18 cellular contexts compared by ENCODE assay signal in the genomic region with DNA sequence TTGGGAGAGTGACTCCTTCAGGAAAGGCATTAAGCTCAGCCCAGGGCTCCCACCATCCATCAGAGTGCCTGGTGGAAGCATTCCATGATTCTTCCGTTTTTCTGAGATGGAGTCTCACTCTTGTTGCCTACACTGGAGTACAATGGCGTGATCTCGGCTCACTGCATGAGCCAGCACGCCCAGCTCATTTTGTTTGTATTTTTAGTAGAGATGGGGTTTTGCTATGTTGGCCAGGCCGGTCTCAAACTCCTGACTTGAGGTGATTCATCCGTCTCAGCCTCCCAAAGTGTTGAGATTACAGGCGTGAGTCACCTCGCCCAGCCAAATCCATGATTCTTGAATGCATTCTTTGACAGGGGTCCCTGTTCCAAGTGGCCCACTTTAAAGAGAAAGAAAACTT. TPM values are rescaled to one million over a fixed set of nuclear protein-coding genes. Genes with fewer than 3 reads are reported as not detected.
DNase-seq lines count a peak whose midpoint lies in the region; ATAC-seq and TF ChIP-seq lines count a peak whose summit lies in the region.
"Had no signal": no experiment of that assay in that cellular context is flagged by ENCODE, and none has a peak within 500 bp of the region (broad histone marks: within the 10 kb centered on the region; RNA-seq: fewer than 3 reads in every experiment).

No MANE protein-coding gene starts in this region.

- peak overlapping the region; percentile 39 for H3K27ac ChIP-seq in epithelial cell of prostate
- H3K27ac ChIP-seq in upper lobe of right lung = no peak overlapping the region
- H3K27ac ChIP-seq: cardiac muscle cell had no signal

- H3K4me1 ChIP-seq in neuron (ENCODE audit: insufficient read depth, low read length) (peaks cover 19% of the 10 kb centered on the region), upper lobe of right lung (no peaks in the 10 kb centered on the region)

- H3K27me3 ChIP-seq in neuron (ENCODE audit: insufficient read depth, low read length) (no peaks in the 10 kb centered on the region), upper lobe of right lung (no peaks in the 10 kb centered on the region)
- H3K27me3 ChIP-seq: cardiac muscle cell had no signal

- ATAC-seq in GM18519 (IDR thresholded peaks at IDR 0.05; ENCODE audit: low FRiP score, unreplicated experiment) (no peak), upper lobe of right lung (no peak)
- ATAC-seq: activated CD8-positive, alpha-beta memory T cell treated with anti-CD3 and anti-CD28 coated beads, Interleukin-2, amount 10 ng/mL, durations not matched to agents 7 days and 5 days; stimulated activated naive CD8-positive, alpha-beta T cell treated with anti-CD3 and anti-CD28 coated beads, Interleukin-15, Interleukin-2, amounts not matched to agents 100 U/mL and 50 U/mL, for 24 hours had no signal

- intact Hi-C loops in upper lobe of right lung (cut with DNase I) = no loop called here

- DNase-seq in ELR (ENCODE audit: low read depth) = peak; percentile 88
- peak; percentile 48 for DNase-seq in T1000 (lab: John Stamatoyannopoulos, UW)
- DNase-seq in epithelial cell of prostate (ENCODE audit: low read depth, low spot score) = peak; percentile 8
- DNase-seq in upper lobe of right lung = no peak
- DNase-seq in NK-92 (lab: John Stamatoyannopoulos, UW; ENCODE audit: unreplicated experiment) = no peak
- no peak for DNase-seq in SIG-M5 treated with dmso at 0.1 percent for 504 hours (lab: John Stamatoyannopoulos, UW; ENCODE audit: unreplicated experiment)
- DNase-seq: activated CD4-positive, alpha-beta T cell treated with anti-CD3 and anti-CD28 coated beads for 1 hour; activated CD8-positive, alpha-beta memory T cell treated with anti-CD3 and anti-CD28 coated beads, Interleukin-2, amount 10 ng/mL, durations not matched to agents 7 days and 5 days; activated gamma-delta T cell treated with Interleukin-2 at 50 U/mL for 16 hours; effector CD8-positive, alpha-beta T cell; GF-D8; NK-92 treated with Interleukin-12 subunit alpha and Interleukin-12 subunit beta, amount 100 ng/mL, for 24 hours; occipital lobe; SHP77 treated with DMSO at 0.1 percent for 48 hours; stimulated activated naive CD8-positive, alpha-beta T cell treated with anti-CD3 and anti-CD28 coated beads, Interleukin-15, Interleukin-2, amounts not matched to agents 100 U/mL and 50 U/mL, for 24 hours had no signal

- H3K9me3 ChIP-seq in neuron (ENCODE audit: low read length) (no peaks in the 10 kb centered on the region), upper lobe of right lung (no peaks in the 10 kb centered on the region)

- H3K36me3 ChIP-seq in neuron (ENCODE audit: insufficient read depth, low read length) = no peaks in the 10 kb centered on the region
- peaks cover 3% of the 10 kb centered on the region for H3K36me3 ChIP-seq in upper lobe of right lung
- H3K36me3 ChIP-seq: cardiac muscle cell had no signal

- H3K4me3 ChIP-seq in neuron (ENCODE audit: low read length) = no peak overlapping the region
- H3K4me3 ChIP-seq in upper lobe of right lung = no peak overlapping the region
- H3K4me3 ChIP-seq: cardiac muscle cell had no signal

- peak overlapping the region; percentile 9 for H2AFZ ChIP-seq in neuron (ENCODE audit: low read depth, low read length)

- no peak for TF ChIP-seq CTCF in upper lobe of right lung (IDR thresholded peaks at IDR 0.05)

RNA-seq across cellular contexts. Expression of gene MIS12, which starts 23.1 kb away (rescaled TPM):
- total RNA-seq in upper lobe of right lung = 17.0 TPM

RNA-seq across cellular contexts. Expression of gene DERL2, which starts 23.5 kb away (rescaled TPM):
- 64.0 TPM for total RNA-seq in upper lobe of right lung

RNA-seq across cellular contexts. Expression of gene DHX33, which starts 40.7 kb away (rescaled TPM):
- total RNA-seq in upper lobe of right lung = 10.4 TPM

Comparison
In these comparisons a context has a peak if more than half of its experiments do, and no peak if none do; other contexts are left out.
1. DNase-seq: peak in ELR (single experiment), T1000 (single experiment) and epithelial cell of prostate (single experiment); none in upper lobe of right lung (single experiment), NK-92 (single experiment) and SIG-M5 treated with dmso at 0.1 percent for 504 hours (single experiment).